Comparison of ENCODE assay signal across 18 cellular contexts in the genomic region with DNA sequence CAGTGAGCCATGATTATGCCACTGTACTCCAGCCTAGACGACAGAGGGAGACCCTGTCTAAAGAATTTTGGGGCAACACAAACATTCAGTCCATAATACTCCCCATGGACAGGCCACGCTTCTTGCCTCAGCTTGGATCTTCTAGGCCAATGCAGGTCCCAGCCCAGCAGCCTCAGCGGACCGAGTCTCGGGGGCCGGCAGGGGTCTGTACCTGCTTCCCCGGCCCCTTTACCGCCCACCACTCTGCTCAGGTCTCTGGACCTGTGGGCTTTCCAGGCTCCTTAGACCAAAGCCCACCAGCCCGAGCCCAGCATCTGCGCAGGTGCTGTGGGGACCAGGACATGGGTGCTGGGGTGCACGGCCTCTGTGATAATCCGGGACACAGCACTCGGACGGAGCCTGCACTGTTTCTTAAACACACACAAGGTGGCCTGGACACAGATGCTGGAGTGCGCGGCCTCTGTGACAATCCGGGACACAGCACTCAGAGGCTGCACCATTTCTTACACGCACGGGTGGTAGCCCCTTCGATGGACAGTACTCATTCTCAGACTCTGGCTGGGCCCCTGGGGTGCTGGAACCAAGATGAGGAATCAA.
DNase-seq lines count a peak whose midpoint lies in the region; ATAC-seq, FAIRE-seq and TF ChIP-seq lines count a peak whose summit lies in the region.
"Had no signal": no experiment of that assay in that cellular context is flagged by ENCODE, and none has a peak within 500 bp of the region (broad histone marks: within the 10 kb centered on the region; RNA-seq: fewer than 3 reads in every experiment).

No MANE protein-coding gene starts in this region.

- DNase-seq in RWPE1 (ENCODE audit: low spot score) (no peak), coronary artery (ENCODE audit: low spot score) (no peak), osteoblast (ENCODE audit: insufficient read length, low spot score, missing footprints) (no peak), tibial artery (no peak), SKM-1 treated with dmso at 0.1 percent for 144 hours (lab: John Stamatoyannopoulos, UW; ENCODE audit: unreplicated experiment) (no peak), HepG2 (ENCODE audit: low spot score) (no peak)
- DNase-seq: activated naive CD4-positive, alpha-beta T cell treated with anti-CD3 and anti-CD28 coated beads, Interleukin-2, amount 10 ng/mL, durations not matched to agents 7 days and 5 days; activated T-cell treated with anti-CD3 and anti-CD28 coated beads, Interleukin-2, amount 50 U/mL, for 72 hours; effector memory CD8-positive, alpha-beta T cell; H9; head of caudate nucleus; NCI-H1092 treated with DMSO at 0.1 percent for 48 hours; NCI-H2081 treated with DMSO at 0.1 percent for 48 hours; NCI-H510A; occipital lobe; stimulated activated naive B cell treated with anti-CD40 and anti-IgM and Interleukin-4, amounts not matched to agents 10 μg/mL and 1 μg/mL and 100 μg/mL, for 72 hours had no signal

- CTCF ChIA-PET in RWPE1 (lab: Yijun Ruan, JAX) = no interaction called here
- CTCF ChIA-PET in HepG2 (lab: Yijun Ruan, JAX; ENCODE audit: low intra/inter-chr PET ratio, low total read pairs) = no interaction called here

- H3K27ac ChIP-seq in RWPE1 (peak overlapping the region; percentile 98), coronary artery (peak overlapping the region; percentile 78 to 96), osteoblast (ENCODE audit: low read depth, low read length) (peak overlapping the region; percentile 32), tibial artery (peak overlapping the region; percentile 76 to 81), HepG2 (ENCODE audit: extremely low read length, insufficient read depth, low read length) (no peak overlapping the region)

- 64% methylated on average over 19 of the region's 20 CpGs for WGBS in HepG2 (ENCODE audit: low lambda C conversion rate)

- POLR2A ChIA-PET in RWPE1 (lab: Yijun Ruan, JAX; ENCODE audit: low non-redundant PET) (no interaction called here), HepG2 (lab: Yijun Ruan, JAX) (no interaction called here)

- no peaks in the 10 kb centered on the region for H3K9me3 ChIP-seq in osteoblast (ENCODE audit: low read depth, low read length)
- no peaks in the 10 kb centered on the region for H3K9me3 ChIP-seq in tibial artery
- no peaks in the 10 kb centered on the region for H3K9me3 ChIP-seq in HepG2 (ENCODE audit: low read length)

- peaks cover 27% of the 10 kb centered on the region for H3K4me1 ChIP-seq in osteoblast (ENCODE audit: insufficient read depth, low read length)
- peaks cover 8 to 62% (median 48%) of the 10 kb centered on the region in 4 donors for H3K4me1 ChIP-seq in tibial artery
- peaks cover 14% of the 10 kb centered on the region for H3K4me1 ChIP-seq in HepG2 (ENCODE audit: insufficient read depth, low read length)

- intact Hi-C loops in tibial artery (cut with DNase I; ENCODE audit: low total_unique reads) = no loop called here
- intact Hi-C loops in HepG2 (cut with micrococcal nuclease; ENCODE audit: unreplicated experiment) = no loop called here

- no peak for TF ChIP-seq EP300 in HepG2 (IDR thresholded peaks at IDR 0.05; ENCODE audit: low read depth in 2 of 2, low read length in 2 of 2)
- TF ChIP-seq EP300 in HepG2 (CRISPR knock-in tag; IDR thresholded peaks at IDR 0.05; ENCODE audit: borderline replicate concordance) = no peak

- TF ChIP-seq CTCF in RWPE1 (conservative IDR thresholded peaks at IDR 0.05; ENCODE audit: low read depth) = no peak
- no peak for TF ChIP-seq CTCF in coronary artery (IDR thresholded peaks at IDR 0.05)
- no peak for TF ChIP-seq CTCF in osteoblast (IDR thresholded peaks at IDR 0.05; ENCODE audit: extremely low read depth, low read depth, low read length)
- TF ChIP-seq CTCF in tibial artery (IDR thresholded peaks at IDR 0.05) = no peak
- TF ChIP-seq CTCF in HepG2 (CRISPR knock-in tag; IDR thresholded peaks at IDR 0.05) = no peak

- TF ChIP-seq RAD21 in HepG2 (CRISPR knock-in tag; IDR thresholded peaks at IDR 0.05) = no peak

- H3K36me3 ChIP-seq in osteoblast (ENCODE audit: insufficient read depth, low read length) = no peaks in the 10 kb centered on the region
- H3K36me3 ChIP-seq in tibial artery = no peaks in the 10 kb centered on the region
- H3K36me3 ChIP-seq in HepG2 (replicated peaks in 1 of 2; ENCODE audit: control insufficient read depth in 1 of 2, insufficient read depth in 2 of 2, low read length in 2 of 2) = no peaks in the 10 kb centered on the region

- H3K4me3 ChIP-seq in coronary artery (no peak overlapping the region), osteoblast (ENCODE audit: insufficient read depth, low read length) (no peak overlapping the region), tibial artery (no peak overlapping the region), HepG2 (replicated peaks in 1 of 3; ENCODE audit: insufficient read depth in 1 of 3, low read depth in 2 of 3, low read length in 3 of 3) (no peak overlapping the region)

- no TSS peak for BruUV-seq in HepG2 (replicated peaks; lab: Mats Ljungman, UMichigan)

- no peak overlapping the region for H2AFZ ChIP-seq in osteoblast (ENCODE audit: low read length)
- H2AFZ ChIP-seq in HepG2 (ENCODE audit: low read length) = no peak overlapping the region

- H4K20me1 ChIP-seq in osteoblast (ENCODE audit: insufficient read depth, low read length) (no peaks in the 10 kb centered on the region), HepG2 (ENCODE audit: insufficient read depth, low read length) (no peaks in the 10 kb centered on the region; the same call in 1 of the 2 replicates)

- no peak overlapping the region for H3K9ac ChIP-seq in HepG2 (ENCODE audit: insufficient read depth, low read depth, low read length)

- TF ChIP-seq POLR2A in HepG2 (IDR thresholded peaks at IDR 0.05; ENCODE audit: insufficient read depth in 1 of 2, low read depth in 2 of 2, low read length in 2 of 2) = no peak

- in situ Hi-C loops in HepG2 (cut with HindIII; ENCODE audit: extremely low pct_ligation_motif_present, low pct_unique_long_range_greater_than_20kb) = no loop called here

- H3K27me3 ChIP-seq in osteoblast (ENCODE audit: insufficient read depth, low read length) (no peaks in the 10 kb centered on the region), tibial artery (no peaks in the 10 kb centered on the region), HepG2 (ENCODE audit: control insufficient read depth in 1 of 2, insufficient read depth in 2 of 2, low read length in 2 of 2) (peaks cover 26 to 78% of the 10 kb centered on the region in 2 experiments)

- no peak overlapping the region for H3K4me2 ChIP-seq in osteoblast (ENCODE audit: insufficient read depth, low read length)
- H3K4me2 ChIP-seq in HepG2 (ENCODE audit: low read depth, low read length) = no peak overlapping the region

- no peak for FAIRE-seq in HepG2 (lab: Jason Lieb, UNC)

- H3K79me2 ChIP-seq in osteoblast (ENCODE audit: insufficient read depth, low read length) = no peaks in the 10 kb centered on the region
- no peaks in the 10 kb centered on the region for H3K79me2 ChIP-seq in HepG2 (ENCODE audit: insufficient read depth, low read length)

- ATAC-seq in HG02884 (IDR thresholded peaks at IDR 0.05; ENCODE audit: unreplicated experiment) = no peak
- no peak for ATAC-seq in activated CD4-positive, CD25-positive, alpha-beta regulatory T cell treated with anti-CD3 and anti-CD28 coated beads, Interleukin-2, amount 50 U/mL, for 24 hours
- no peak for ATAC-seq in HepG2
- ATAC-seq: activated T-cell treated with anti-CD3 and anti-CD28 coated beads, Interleukin-2, amount 50 U/mL, for 72 hours; effector memory CD8-positive, alpha-beta T cell; stimulated activated naive B cell treated with anti-CD40 and anti-IgM and Interleukin-4, amounts not matched to agents 10 μg/mL and 1 μg/mL and 100 μg/mL, for 72 hours had no signal

TF ChIP-seq in HepG2, 621 proteins besides CTCF, POLR2A, EP300 and RAD21 (continues in another document):
- TF ChIP-seq PRMT3 (CRISPR knock-in tag; IDR thresholded peaks at IDR 0.05; ENCODE audit: borderline replicate concordance, low read depth) = no peak
- TF ChIP-seq, protein P1, sequence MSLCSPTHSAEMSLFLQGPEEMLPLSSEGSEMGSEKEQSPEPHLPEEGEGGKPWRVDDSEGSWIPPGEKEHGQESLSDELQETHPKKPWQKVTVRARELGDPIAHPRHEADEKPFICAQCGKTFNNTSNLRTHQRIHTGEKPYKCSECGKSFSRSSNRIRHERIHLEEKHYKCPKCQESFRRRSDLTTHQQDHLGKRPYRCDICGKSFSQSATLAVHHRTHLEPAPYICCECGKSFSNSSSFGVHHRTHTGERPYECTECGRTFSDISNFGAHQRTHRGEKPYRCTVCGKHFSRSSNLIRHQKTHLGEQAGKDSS (CRISPR knock-in tag; IDR thresholded peaks at IDR 0.05; ENCODE audit: borderline replicate concordance, low read depth) = no peak
- TF ChIP-seq, protein P2, sequence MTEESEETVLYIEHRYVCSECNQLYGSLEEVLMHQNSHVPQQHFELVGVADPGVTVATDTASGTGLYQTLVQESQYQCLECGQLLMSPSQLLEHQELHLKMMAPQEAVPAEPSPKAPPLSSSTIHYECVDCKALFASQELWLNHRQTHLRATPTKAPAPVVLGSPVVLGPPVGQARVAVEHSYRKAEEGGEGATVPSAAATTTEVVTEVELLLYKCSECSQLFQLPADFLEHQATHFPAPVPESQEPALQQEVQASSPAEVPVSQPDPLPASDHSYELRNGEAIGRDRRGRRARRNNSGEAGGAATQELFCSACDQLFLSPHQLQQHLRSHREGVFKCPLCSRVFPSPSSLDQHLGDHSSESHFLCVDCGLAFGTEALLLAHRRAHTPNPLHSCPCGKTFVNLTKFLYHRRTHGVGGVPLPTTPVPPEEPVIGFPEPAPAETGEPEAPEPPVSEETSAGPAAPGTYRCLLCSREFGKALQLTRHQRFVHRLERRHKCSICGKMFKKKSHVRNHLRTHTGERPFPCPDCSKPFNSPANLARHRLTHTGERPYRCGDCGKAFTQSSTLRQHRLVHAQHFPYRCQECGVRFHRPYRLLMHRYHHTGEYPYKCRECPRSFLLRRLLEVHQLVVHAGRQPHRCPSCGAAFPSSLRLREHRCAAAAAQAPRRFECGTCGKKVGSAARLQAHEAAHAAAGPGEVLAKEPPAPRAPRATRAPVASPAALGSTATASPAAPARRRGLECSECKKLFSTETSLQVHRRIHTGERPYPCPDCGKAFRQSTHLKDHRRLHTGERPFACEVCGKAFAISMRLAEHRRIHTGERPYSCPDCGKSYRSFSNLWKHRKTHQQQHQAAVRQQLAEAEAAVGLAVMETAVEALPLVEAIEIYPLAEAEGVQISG (CRISPR knock-in tag; IDR thresholded peaks at IDR 0.05) = no peak
- TF ChIP-seq ARNT (IDR thresholded peaks at IDR 0.05) = no peak
- no peak for TF ChIP-seq CERS6 (CRISPR knock-in tag; IDR thresholded peaks at IDR 0.05)
- no peak for TF ChIP-seq ZFYVE20 (CRISPR knock-in tag; IDR thresholded peaks at IDR 0.05; ENCODE audit: borderline replicate concordance, low read depth)
- TF ChIP-seq ELF3 (CRISPR knock-in tag; IDR thresholded peaks at IDR 0.05) = no peak
